8 cellular contexts compared by ENCODE assay signal in the genomic region with DNA sequence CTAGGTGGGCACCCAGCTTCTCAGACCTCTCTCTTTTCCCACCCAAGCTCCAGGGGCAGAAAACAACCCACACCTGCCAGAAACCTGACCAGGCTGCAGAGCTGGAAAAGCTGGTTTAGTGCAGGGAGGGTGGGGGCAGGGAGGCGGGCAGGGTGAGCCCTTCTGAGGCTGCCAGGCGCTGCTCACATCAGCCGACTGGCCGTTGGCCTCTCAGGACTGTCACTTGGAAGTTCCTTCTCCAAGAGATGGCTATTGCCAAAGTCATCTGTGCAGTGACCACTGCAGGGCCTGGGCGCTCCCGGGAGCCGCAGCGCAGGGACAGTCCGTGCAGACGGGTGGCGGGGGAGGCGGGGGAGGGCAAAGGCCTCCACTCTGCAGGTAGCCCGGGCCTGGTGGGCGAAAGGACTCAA.
DNase-seq lines count a peak whose midpoint lies in the region; ATAC-seq, FAIRE-seq and TF ChIP-seq lines count a peak whose summit lies in the region.

No MANE protein-coding gene starts in this region.

- no peaks in the 10 kb centered on the region for H3K27me3 Mint-ChIP-seq in activated naive CD8-positive, alpha-beta T cell treated with anti-CD3 and anti-CD28 coated beads, Interleukin-2, amount 50 U/mL, for 24 hours

- no peaks in the 10 kb centered on the region for H3K9me3 Mint-ChIP-seq in activated naive CD8-positive, alpha-beta T cell treated with anti-CD3 and anti-CD28 coated beads, Interleukin-2, amount 50 U/mL, for 24 hours

- peak overlapping the region; percentile 72 for H2AFZ ChIP-seq in ACC112 (ENCODE audit: low read length, unreplicated experiment)
- H2AFZ ChIP-seq in hepatocyte, result peak overlapping the region; percentile 89

- intact Hi-C loops in sigmoid colon (cut with DNase I), result loop anchor here (1.0 to 5.0 kb wide), 2 partner anchors 74 to 99 kb away; no protein-coding TSS in a partner anchor

- WGBS in hepatocyte (ENCODE audit: low lambda C conversion rate, missing lambda C conversion rate), result 27% methylated on average over 13 of the region's 14 CpGs
- 6 to 12% methylated on average over 14 of the region's 14 CpGs for WGBS in sigmoid colon, 2 donors

- DNase-seq in HL-60 (ENCODE audit: low read depth in 1 of 2, low spot score in 1 of 2) (no peak), hepatocyte (ENCODE audit: low spot score) (peak; percentile 81), sigmoid colon (peak; percentile 76), GM12892 (ENCODE audit: insufficient read length) (no peak)
- DNase-seq in activated naive CD8-positive, alpha-beta T cell treated with anti-CD3 and anti-CD28 coated beads, Interleukin-2, amount 50 U/mL, for 24 hours, result no peak

- peaks cover 14% of the 10 kb centered on the region for H3K4me1 Mint-ChIP-seq in activated naive CD8-positive, alpha-beta T cell treated with anti-CD3 and anti-CD28 coated beads, Interleukin-2, amount 50 U/mL, for 24 hours

- TF ChIP-seq EP300 in sigmoid colon (IDR thresholded peaks at IDR 0.05), result no peak

- no peak overlapping the region for H3K27ac Mint-ChIP-seq in activated naive CD8-positive, alpha-beta T cell treated with anti-CD3 and anti-CD28 coated beads, Interleukin-2, amount 50 U/mL, for 24 hours

- peak overlapping the region; percentile 90 for H3K4me2 ChIP-seq in hepatocyte

- H3K36me3 Mint-ChIP-seq in activated naive CD8-positive, alpha-beta T cell treated with anti-CD3 and anti-CD28 coated beads, Interleukin-2, amount 50 U/mL, for 24 hours (ENCODE audit: low read depth), result no peaks in the 10 kb centered on the region

- peak overlapping the region; percentile 62 for H3K4me3 Mint-ChIP-seq in activated naive CD8-positive, alpha-beta T cell treated with anti-CD3 and anti-CD28 coated beads, Interleukin-2, amount 50 U/mL, for 24 hours

- H3K9me2 ChIP-seq in hepatocyte (replicated peaks; ENCODE audit: insufficient read depth), result no peaks in the 10 kb centered on the region

- no peak for TF ChIP-seq CTCF in HL-60 (IDR thresholded peaks at IDR 0.05; ENCODE audit: insufficient read depth, low read length)
- no peak for TF ChIP-seq CTCF in hepatocyte (IDR thresholded peaks at IDR 0.05; ENCODE audit: poor library complexity)
- TF ChIP-seq CTCF in sigmoid colon (IDR thresholded peaks at IDR 0.05), result no peak

- no peak for ATAC-seq in activated naive CD8-positive, alpha-beta T cell treated with anti-CD3 and anti-CD28 coated beads, Interleukin-2, amount 50 U/mL, for 24 hours
- ATAC-seq in HG02870 (IDR thresholded peaks at IDR 0.05; ENCODE audit: unreplicated experiment) (no peak), HG03135 (IDR thresholded peaks at IDR 0.05; ENCODE audit: unreplicated experiment) (no peak)

- peak overlapping the region; percentile 80 for H3K4me3 ChIP-seq in ACC112 (ENCODE audit: low read depth, low read length)
- peak overlapping the region; percentile 37 for H3K4me3 ChIP-seq in HL-60 (replicated peaks; ENCODE audit: insufficient read depth, low read length)
- peak overlapping the region; percentile 19 for H3K4me3 ChIP-seq in hepatocyte
- H3K4me3 ChIP-seq in sigmoid colon, result peak overlapping the region; percentile 42 to 71 (median 57)

- no peaks in the 10 kb centered on the region for H3K36me3 ChIP-seq in ACC112 (ENCODE audit: insufficient read depth, low read length)
- H3K36me3 ChIP-seq in hepatocyte (replicated peaks; ENCODE audit: insufficient read depth, low read depth), result no peaks in the 10 kb centered on the region
- no peaks in the 10 kb centered on the region for H3K36me3 ChIP-seq in sigmoid colon

- TF ChIP-seq POLR2A in sigmoid colon (IDR thresholded peaks at IDR 0.05) (no peak), GM12892 (IDR thresholded peaks at IDR 0.05; ENCODE audit: low read depth, low read length) (no peak)

- FAIRE-seq in GM12892 (lab: Jason Lieb, UNC), result no peak

- no peak overlapping the region for H3K27ac ChIP-seq in ACC112 (ENCODE audit: low read depth, low read length)
- peak overlapping the region; percentile 32; the same call in 1 of the 2 replicates for H3K27ac ChIP-seq in HL-60 (replicated peaks)
- peak overlapping the region; percentile 94 for H3K27ac ChIP-seq in hepatocyte
- H3K27ac ChIP-seq in sigmoid colon, result peak overlapping the region; percentile 87 to 93 (median 88)

- H4K20me1 ChIP-seq in hepatocyte (ENCODE audit: insufficient read depth, poor library complexity, severe bottlenecking), result no peaks in the 10 kb centered on the region

- H3K9me3 ChIP-seq in hepatocyte (ENCODE audit: low read depth) (no peaks in the 10 kb centered on the region), sigmoid colon (no peaks in the 10 kb centered on the region)

- H3K79me2 ChIP-seq in ACC112 (ENCODE audit: control insufficient read depth, insufficient read depth, low read length, unreplicated experiment), result no peaks in the 10 kb centered on the region
- no peaks in the 10 kb centered on the region for H3K79me2 ChIP-seq in hepatocyte

- no peaks in the 10 kb centered on the region for H3K27me3 ChIP-seq in ACC112 (ENCODE audit: insufficient read depth, low read length)
- no peaks in the 10 kb centered on the region for H3K27me3 ChIP-seq in HL-60 (ENCODE audit: insufficient read depth, poor library complexity, severe bottlenecking)
- no peaks in the 10 kb centered on the region for H3K27me3 ChIP-seq in hepatocyte
- no peaks in the 10 kb centered on the region for H3K27me3 ChIP-seq in sigmoid colon

- H3K4me1 ChIP-seq in ACC112 (ENCODE audit: control insufficient read depth, insufficient read depth, low read length, unreplicated experiment) (peaks cover 7% of the 10 kb centered on the region), hepatocyte (ENCODE audit: insufficient read depth) (peaks cover 21% of the 10 kb centered on the region), sigmoid colon (peaks cover 0 to 22% (median 18%) of the 10 kb centered on the region in 4 donors)

Comparison
In these comparisons a context has a peak if more than half of its experiments do, and no peak if none do; other contexts are left out.
1. H3K4me3 ChIP-seq: peak in every context shown above with its lines; median percentile 80 in ACC112; 57 in sigmoid colon; 37 in HL-60; 19 in hepatocyte.
2. DNase-seq: peak in hepatocyte (single experiment) and sigmoid colon (single experiment); none in HL-60 (0 of 2), activated naive CD8-positive, alpha-beta T cell treated with anti-CD3 and anti-CD28 coated beads, Interleukin-2, amount 50 U/mL, for 24 hours (single experiment) and GM12892 (single experiment).